In the genomic region with DNA sequence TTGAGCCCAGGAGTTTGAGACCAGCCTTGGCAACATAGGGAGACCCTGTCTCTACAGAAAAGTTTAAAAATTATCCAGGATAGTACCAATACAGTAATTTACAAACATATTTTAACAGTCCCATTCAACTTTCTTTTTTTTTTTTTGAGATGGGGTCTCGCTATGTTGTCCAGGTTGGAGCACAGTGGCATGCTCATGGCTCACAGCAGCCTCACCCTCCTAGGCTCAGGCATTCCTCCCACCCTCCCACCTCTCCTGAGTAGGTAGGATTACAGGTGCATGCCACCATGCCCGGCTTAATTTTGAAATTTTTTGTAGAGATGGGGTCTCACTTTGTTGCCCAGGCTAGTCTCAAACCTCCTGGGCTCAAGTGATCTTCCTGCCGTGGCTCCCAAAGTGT, we compare ENCODE assay signal across 29 cellular contexts.
"Had no signal": no experiment of that assay in that cellular context is flagged by ENCODE, and none has a peak within 500 bp of the region (broad histone marks: within the 10 kb centered on the region; RNA-seq: fewer than 3 reads in every experiment).

No MANE protein-coding gene starts in this region.

- H3K4me3 Mint-ChIP-seq: natural killer cell; nephron; neural progenitor cell; stimulated activated memory B cell treated with anti-CD40 and anti-IgM and Interleukin-4, amounts not matched to agents 10 μg/mL and 1 μg/mL and 100 μg/mL, for 72 hours; stimulated activated naive CD8-positive, alpha-beta T cell treated with anti-CD3 and anti-CD28 coated beads, Interleukin-15, amount 100 ng/mL, for 72 hours; type B pancreatic cell had no signal

- H3K27me3 ChIP-seq: neural progenitor cell, ovary, right lobe of liver, sigmoid colon, suprapubic skin, testis, tibial artery, transverse colon, upper lobe of right lung, uterus had no signal

- ATAC-seq: natural killer cell; psoas muscle; right cardiac atrium; right lobe of liver; stimulated activated memory B cell treated with anti-CD40 and anti-IgM and Interleukin-4, amounts not matched to agents 10 μg/mL and 1 μg/mL and 100 μg/mL, for 72 hours; stimulated activated naive CD8-positive, alpha-beta T cell treated with anti-CD3 and anti-CD28 coated beads, Interleukin-15, amount 100 ng/mL, for 72 hours; stimulated activated naive CD8-positive, alpha-beta T cell treated with anti-CD3 and anti-CD28 coated beads, Interleukin-15, Interleukin-2, amounts not matched to agents 100 U/mL and 50 U/mL, for 24 hours; upper lobe of right lung had no signal

- H3K4me1 ChIP-seq: neural progenitor cell, psoas muscle, right lobe of liver, sigmoid colon, suprapubic skin, testis, tibial artery, transverse colon, upper lobe of right lung, uterus had no signal

- H3K4me1 Mint-ChIP-seq: natural killer cell; nephron; stimulated activated memory B cell treated with anti-CD40 and anti-IgM and Interleukin-4, amounts not matched to agents 10 μg/mL and 1 μg/mL and 100 μg/mL, for 72 hours; stimulated activated naive CD8-positive, alpha-beta T cell treated with anti-CD3 and anti-CD28 coated beads, Interleukin-15, amount 100 ng/mL, for 72 hours had no signal

- H3K4me3 ChIP-seq: neural progenitor cell, ovary, psoas muscle, right lobe of liver, sigmoid colon, suprapubic skin, testis, tibial artery, transverse colon, upper lobe of right lung, uterus had no signal

- H3K9me3 Mint-ChIP-seq: natural killer cell; nephron; neural progenitor cell; stimulated activated memory B cell treated with anti-CD40 and anti-IgM and Interleukin-4, amounts not matched to agents 10 μg/mL and 1 μg/mL and 100 μg/mL, for 72 hours; stimulated activated naive CD8-positive, alpha-beta T cell treated with anti-CD3 and anti-CD28 coated beads, Interleukin-15, amount 100 ng/mL, for 72 hours; type B pancreatic cell had no signal

- H3K27ac Mint-ChIP-seq: natural killer cell; nephron; neural progenitor cell; progenitor cell of endocrine pancreas; stimulated activated memory B cell treated with anti-CD40 and anti-IgM and Interleukin-4, amounts not matched to agents 10 μg/mL and 1 μg/mL and 100 μg/mL, for 72 hours; stimulated activated naive CD8-positive, alpha-beta T cell treated with anti-CD3 and anti-CD28 coated beads, Interleukin-15, amount 100 ng/mL, for 72 hours; type B pancreatic cell had no signal

- H3K27me3 Mint-ChIP-seq: progenitor cell of endocrine pancreas; stimulated activated memory B cell treated with anti-CD40 and anti-IgM and Interleukin-4, amounts not matched to agents 10 μg/mL and 1 μg/mL and 100 μg/mL, for 72 hours; stimulated activated naive CD8-positive, alpha-beta T cell treated with anti-CD3 and anti-CD28 coated beads, Interleukin-15, amount 100 ng/mL, for 72 hours; type B pancreatic cell had no signal

- H3K36me3 ChIP-seq: neural progenitor cell, ovary, uterus had no signal

- DNase-seq: natural killer cell; occipital lobe; ovary; posterior cingulate gyrus; psoas muscle; right cardiac atrium; right lobe of liver; sigmoid colon; small intestine; stimulated activated CD4-positive, alpha-beta T cell treated with anti-CD3 and anti-CD28 coated beads, Interleukin-15, amount 100 ng/mL, for 24 hours; stimulated activated CD4-positive, alpha-beta T cell treated with anti-CD3 and anti-CD28 coated beads, Interleukin-2, amount 100 ng/mL, for 24 hours; stimulated activated CD4-positive, alpha-beta T cell treated with anti-CD3 and anti-CD28 coated beads, Interleukin-2, amount 100 ng/mL, for 48 hours; stimulated activated CD4-positive, alpha-beta T cell treated with anti-CD3 and anti-CD28 coated beads, Interleukin-4, amount 100 ng/mL, for 24 hours; stimulated activated naive CD4-positive, alpha-beta T cell; stimulated activated naive CD8-positive, alpha-beta T cell treated with anti-CD3 and anti-CD28 coated beads, Interleukin-15, amount 100 ng/mL, for 72 hours; stimulated activated naive CD8-positive, alpha-beta T cell treated with anti-CD3 and anti-CD28 coated beads, Interleukin-15, Interleukin-2, amounts not matched to agents 100 U/mL and 50 U/mL, for 24 hours; substantia nigra; testis; tibial artery; transverse colon; upper lobe of right lung; uterus had no signal

- H3K27ac ChIP-seq: neural progenitor cell, ovary, parathyroid adenoma, psoas muscle, right lobe of liver, sigmoid colon, suprapubic skin, testis, tibial artery, transverse colon, upper lobe of right lung, uterus had no signal

- H3K9me3 ChIP-seq: ovary, psoas muscle, right lobe of liver, sigmoid colon, suprapubic skin, testis, tibial artery, transverse colon, upper lobe of right lung, uterus had no signal
